ENCODE assay signal across 1 cellular context in genomic region chr5:142024771-142025304, GRCh38.
TF ChIP-seq lines count a peak whose summit lies in the region.

No MANE protein-coding gene starts in this region.

TF ChIP-seq in HepG2, 621 proteins besides CTCF, POLR2A, EP300 and RAD21 (continued from another document and continues in another):
- TF ChIP-seq, protein P1, sequence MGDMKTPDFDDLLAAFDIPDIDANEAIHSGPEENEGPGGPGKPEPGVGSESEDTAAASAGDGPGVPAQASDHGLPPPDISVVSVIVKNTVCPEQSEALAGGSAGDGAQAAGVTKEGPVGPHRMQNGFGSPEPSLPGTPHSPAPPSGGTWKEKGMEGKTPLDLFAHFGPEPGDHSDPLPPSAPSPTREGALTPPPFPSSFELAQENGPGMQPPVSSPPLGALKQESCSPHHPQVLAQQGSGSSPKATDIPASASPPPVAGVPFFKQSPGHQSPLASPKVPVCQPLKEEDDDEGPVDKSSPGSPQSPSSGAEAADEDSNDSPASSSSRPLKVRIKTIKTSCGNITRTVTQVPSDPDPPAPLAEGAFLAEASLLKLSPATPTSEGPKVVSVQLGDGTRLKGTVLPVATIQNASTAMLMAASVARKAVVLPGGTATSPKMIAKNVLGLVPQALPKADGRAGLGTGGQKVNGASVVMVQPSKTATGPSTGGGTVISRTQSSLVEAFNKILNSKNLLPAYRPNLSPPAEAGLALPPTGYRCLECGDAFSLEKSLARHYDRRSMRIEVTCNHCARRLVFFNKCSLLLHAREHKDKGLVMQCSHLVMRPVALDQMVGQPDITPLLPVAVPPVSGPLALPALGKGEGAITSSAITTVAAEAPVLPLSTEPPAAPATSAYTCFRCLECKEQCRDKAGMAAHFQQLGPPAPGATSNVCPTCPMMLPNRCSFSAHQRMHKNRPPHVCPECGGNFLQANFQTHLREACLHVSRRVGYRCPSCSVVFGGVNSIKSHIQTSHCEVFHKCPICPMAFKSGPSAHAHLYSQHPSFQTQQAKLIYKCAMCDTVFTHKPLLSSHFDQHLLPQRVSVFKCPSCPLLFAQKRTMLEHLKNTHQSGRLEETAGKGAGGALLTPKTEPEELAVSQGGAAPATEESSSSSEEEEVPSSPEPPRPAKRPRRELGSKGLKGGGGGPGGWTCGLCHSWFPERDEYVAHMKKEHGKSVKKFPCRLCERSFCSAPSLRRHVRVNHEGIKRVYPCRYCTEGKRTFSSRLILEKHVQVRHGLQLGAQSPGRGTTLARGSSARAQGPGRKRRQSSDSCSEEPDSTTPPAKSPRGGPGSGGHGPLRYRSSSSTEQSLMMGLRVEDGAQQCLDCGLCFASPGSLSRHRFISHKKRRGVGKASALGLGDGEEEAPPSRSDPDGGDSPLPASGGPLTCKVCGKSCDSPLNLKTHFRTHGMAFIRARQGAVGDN (CRISPR knock-in tag; IDR thresholded peaks at IDR 0.05): peak; percentile 78
- peak; percentile 37; the same call in 1 of the 2 replicates for TF ChIP-seq THRA (CRISPR knock-in tag; IDR thresholded peaks at IDR 0.05; ENCODE audit: borderline replicate concordance)
- TF ChIP-seq ZFY (CRISPR knock-in tag; IDR thresholded peaks at IDR 0.05): peak; percentile 70
- peak; percentile 62; the same call in 1 of the 2 replicates for TF ChIP-seq ZFX (CRISPR knock-in tag; IDR thresholded peaks at IDR 0.05; ENCODE audit: low read depth)
- peak; percentile 88 for TF ChIP-seq ELF3 (CRISPR knock-in tag; IDR thresholded peaks at IDR 0.05)
- peak; percentile 48 for TF ChIP-seq ZNF781 (CRISPR knock-in tag; IDR thresholded peaks at IDR 0.05; ENCODE audit: borderline replicate concordance, not compliant biosample characterization)
- peak; percentile 5; the same call in 1 of the 2 replicates for TF ChIP-seq FOXA3 (CRISPR knock-in tag; IDR thresholded peaks at IDR 0.05)
- peak; percentile 83; the same call in 1 of the 2 replicates for TF ChIP-seq EHMT2 (IDR thresholded peaks at IDR 0.05; ENCODE audit: borderline replicate concordance, low read depth, low read length)
- no peak; the same call in 1 of the 2 replicates for TF ChIP-seq SIN3A (IDR thresholded peaks at IDR 0.05; ENCODE audit: borderline replicate concordance, low read depth, low read length)
- TF ChIP-seq MIER3 (CRISPR knock-in tag; IDR thresholded peaks at IDR 0.05; ENCODE audit: borderline replicate concordance): peak; percentile 18; the same call in 1 of the 2 replicates
- TF ChIP-seq ELF1 (CRISPR knock-in tag; IDR thresholded peaks at IDR 0.05): peak; percentile 93
- 0 out of 2 replicates have a peak, but pooled peaks have one; percentile 37 for TF ChIP-seq RBFOX2 (IDR thresholded peaks at IDR 0.05; ENCODE audit: low read depth, low read length)
- peak; percentile 49; the same call in 1 of the 2 replicates for TF ChIP-seq GATAD2A (CRISPR knock-in tag; IDR thresholded peaks at IDR 0.05)
- peak; percentile 45; the same call in 1 of the 2 replicates for TF ChIP-seq FOXP4 (CRISPR knock-in tag; IDR thresholded peaks at IDR 0.05)
- 0 out of 2 replicates have a peak, but pooled peaks have one; percentile 31 for TF ChIP-seq KMT2B (CRISPR knock-in tag; IDR thresholded peaks at IDR 0.05)
- no peak for TF ChIP-seq ZBTB25 (CRISPR knock-in tag; IDR thresholded peaks at IDR 0.05)
- TF ChIP-seq POLR2G (IDR thresholded peaks at IDR 0.05; ENCODE audit: low read depth, low read length): peak; percentile 45
- TF ChIP-seq HNRNPLL (IDR thresholded peaks at IDR 0.05; ENCODE audit: low read depth, low read length, poor library complexity, severe bottlenecking): peak; percentile 51
- peak; percentile 60; the same call in 1 of the 2 replicates for TF ChIP-seq ISL2 (CRISPR knock-in tag; IDR thresholded peaks at IDR 0.05)
- TF ChIP-seq PHF20 (CRISPR knock-in tag; IDR thresholded peaks at IDR 0.05): peak; percentile 79
- TF ChIP-seq ATF4 (CRISPR knock-in tag; IDR thresholded peaks at IDR 0.05): peak in 1 of 2 experiments; percentile 26; a peak in 1 of 4 replicates
- peak; percentile 53 for TF ChIP-seq CEBPG (CRISPR knock-in tag; IDR thresholded peaks at IDR 0.05)
- peak; percentile 77 for TF ChIP-seq NFYC (CRISPR knock-in tag; IDR thresholded peaks at IDR 0.05)
- TF ChIP-seq, protein P2, sequence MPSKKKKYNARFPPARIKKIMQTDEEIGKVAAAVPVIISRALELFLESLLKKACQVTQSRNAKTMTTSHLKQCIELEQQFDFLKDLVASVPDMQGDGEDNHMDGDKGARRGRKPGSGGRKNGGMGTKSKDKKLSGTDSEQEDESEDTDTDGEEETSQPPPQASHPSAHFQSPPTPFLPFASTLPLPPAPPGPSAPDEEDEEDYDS (CRISPR knock-in tag; IDR thresholded peaks at IDR 0.05): peak; percentile 55; the same call in 1 of the 2 replicates
- TF ChIP-seq, protein P3, sequence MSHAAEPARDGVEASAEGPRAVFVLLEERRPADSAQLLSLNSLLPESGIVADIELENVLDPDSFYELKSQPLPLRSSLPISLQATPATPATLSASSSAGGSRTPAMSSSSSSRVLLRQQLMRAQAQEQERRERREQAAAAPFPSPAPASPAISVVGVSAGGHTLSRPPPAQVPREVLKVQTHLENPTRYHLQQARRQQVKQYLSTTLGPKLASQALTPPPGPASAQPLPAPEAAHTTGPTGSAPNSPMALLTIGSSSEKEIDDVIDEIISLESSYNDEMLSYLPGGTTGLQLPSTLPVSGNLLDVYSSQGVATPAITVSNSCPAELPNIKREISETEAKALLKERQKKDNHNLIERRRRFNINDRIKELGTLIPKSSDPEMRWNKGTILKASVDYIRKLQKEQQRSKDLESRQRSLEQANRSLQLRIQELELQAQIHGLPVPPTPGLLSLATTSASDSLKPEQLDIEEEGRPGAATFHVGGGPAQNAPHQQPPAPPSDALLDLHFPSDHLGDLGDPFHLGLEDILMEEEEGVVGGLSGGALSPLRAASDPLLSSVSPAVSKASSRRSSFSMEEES (CRISPR knock-in tag; IDR thresholded peaks at IDR 0.05): 0 out of 2 replicates have a peak, but pooled peaks have one; percentile 35
- TF ChIP-seq HNF4A (CRISPR knock-in tag; IDR thresholded peaks at IDR 0.05): peak; percentile 20; the same call in 1 of the 2 replicates
- TF ChIP-seq HMGXB3 (CRISPR knock-in tag; IDR thresholded peaks at IDR 0.05; ENCODE audit: borderline replicate concordance): no peak
- peak; percentile 44; the same call in 1 of the 2 replicates for TF ChIP-seq SPEN (CRISPR knock-in tag; IDR thresholded peaks at IDR 0.05; ENCODE audit: low read depth)
- TF ChIP-seq FOXJ3 (CRISPR knock-in tag; IDR thresholded peaks at IDR 0.05; ENCODE audit: borderline replicate concordance): peak; percentile 80; the same call in 1 of the 2 replicates
- TF ChIP-seq SAP130 (CRISPR knock-in tag; IDR thresholded peaks at IDR 0.05; ENCODE audit: low read depth): peak; percentile 72
- 0 out of 2 replicates have a peak, but pooled peaks have one; percentile 26 for TF ChIP-seq WIZ (CRISPR knock-in tag; IDR thresholded peaks at IDR 0.05)
- no peak for TF ChIP-seq THAP7 (CRISPR knock-in tag; IDR thresholded peaks at IDR 0.05)
- 0 out of 2 replicates have a peak, but pooled peaks have one; percentile 68 for TF ChIP-seq RFXAP (CRISPR knock-in tag; IDR thresholded peaks at IDR 0.05; ENCODE audit: borderline replicate concordance)
- peak; percentile 47; the same call in 1 of the 2 replicates for TF ChIP-seq ZNF503 (CRISPR knock-in tag; IDR thresholded peaks at IDR 0.05)
- peak; percentile 52 for TF ChIP-seq GABPA (IDR thresholded peaks at IDR 0.05; ENCODE audit: low read depth, low read length)
- TF ChIP-seq GABPA (CRISPR knock-in tag; IDR thresholded peaks at IDR 0.05; ENCODE audit: low read depth): peak; percentile 93
